In the genomic region with DNA sequence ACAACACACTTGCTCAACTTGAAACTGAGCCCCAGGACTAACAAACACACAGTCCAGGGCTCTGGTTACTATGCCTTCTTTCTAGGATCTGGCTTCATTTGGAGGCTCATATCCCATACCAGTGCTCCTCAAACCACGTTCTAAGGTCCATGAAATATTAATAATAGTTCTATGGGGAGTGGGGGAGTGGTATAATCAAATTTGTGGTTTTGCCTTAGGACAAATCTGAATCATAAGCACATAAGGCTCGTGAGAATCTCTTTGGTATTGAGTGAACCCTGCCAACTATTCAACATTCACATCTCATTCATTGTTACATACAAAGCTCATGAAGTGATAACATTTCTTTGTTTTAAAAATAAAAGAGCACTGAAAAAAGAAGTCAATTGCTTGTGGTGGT, we compare ENCODE assay signal across 20 cellular contexts. TPM values are rescaled to one million over a fixed set of nuclear protein-coding genes. Genes with fewer than 3 reads are reported as not detected.
DNase-seq lines count a peak whose midpoint lies in the region; ATAC-seq and TF ChIP-seq lines count a peak whose summit lies in the region.
"Had no signal": no experiment of that assay in that cellular context is flagged by ENCODE, and none has a peak within 500 bp of the region (broad histone marks: within the 10 kb centered on the region; RNA-seq: fewer than 3 reads in every experiment).

No MANE protein-coding gene starts in this region.

- TF ChIP-seq CTCF in HEK293 (tag by site-specific recombination; IDR thresholded peaks at IDR 0.05): no peak
- TF ChIP-seq CTCF in ascending aorta (IDR thresholded peaks at IDR 0.05): no peak
- TF ChIP-seq CTCF in fibroblast of pulmonary artery (IDR thresholded peaks at IDR 0.05; ENCODE audit: low read length, missing control alignments): no peak
- no peak for TF ChIP-seq CTCF in gastrocnemius medialis (IDR thresholded peaks at IDR 0.05 in 4 of 5, conservative IDR thresholded peaks at IDR 0.05 in 1 of 5)

- no peak overlapping the region for H3K4me3 ChIP-seq in HEK293 (ENCODE audit: low read depth, low read length)
- no peak overlapping the region for H3K4me3 ChIP-seq in ascending aorta
- no peak overlapping the region for H3K4me3 ChIP-seq in fibroblast of pulmonary artery (replicated peaks; ENCODE audit: low read depth, low read length)
- H3K4me3 ChIP-seq in gastrocnemius medialis: no peak overlapping the region
- H3K4me3 ChIP-seq: dorsolateral prefrontal cortex, esophagus squamous epithelium, GM23338, stomach had no signal

- no peak for TF ChIP-seq POLR2A in gastrocnemius medialis (IDR thresholded peaks at IDR 0.05)

- H3K9me3 ChIP-seq in HEK293 (ENCODE audit: control insufficient read depth, insufficient read depth, low read depth, low read length): no peaks in the 10 kb centered on the region
- no peaks in the 10 kb centered on the region for H3K9me3 ChIP-seq in ascending aorta
- H3K9me3 ChIP-seq in gastrocnemius medialis: no peaks in the 10 kb centered on the region
- H3K9me3 ChIP-seq: esophagus squamous epithelium, stomach had no signal

- POLR2A ChIA-PET in HEK293 (lab: Yijun Ruan, JAX): no interaction called here

- H3K36me3 ChIP-seq in HEK293 (ENCODE audit: control insufficient read depth in 2 of 2, insufficient read depth in 1 of 2, low read length in 2 of 2) (no peaks in the 10 kb centered on the region), ascending aorta (no peaks in the 10 kb centered on the region), gastrocnemius medialis (no peaks in the 10 kb centered on the region)
- H3K36me3 ChIP-seq: esophagus squamous epithelium, stomach had no signal

- no peaks in the 10 kb centered on the region for H3K27me3 ChIP-seq in ascending aorta
- no peaks in the 10 kb centered on the region for H3K27me3 ChIP-seq in gastrocnemius medialis
- H3K27me3 ChIP-seq: dorsolateral prefrontal cortex, esophagus squamous epithelium, stomach had no signal

- intact Hi-C loops in ascending aorta (cut with DNase I) (no loop called here), gastrocnemius medialis (cut with DNase I; ENCODE audit: low total_unique reads) (loop anchor here (5.0 kb wide), 1 partner anchor 43 kb away; no protein-coding TSS in a partner anchor)

- DNase-seq in ascending aorta (ENCODE audit: low spot score in 2 of 2): no peak
- peak; percentile 78 for DNase-seq in fibroblast of pulmonary artery (ENCODE audit: low read depth)
- DNase-seq in gastrocnemius medialis: no peak
- no peak for DNase-seq in MV-4-11 (lab: John Stamatoyannopoulos, UW)
- DNase-seq in NCI-H1436 (lab: John Stamatoyannopoulos, UW): no peak
- DNase-seq in NCI-H510A treated with DMSO at 0.1 percent for 48 hours (lab: John Stamatoyannopoulos, UW): no peak
- DNase-seq: activated CD4-positive, CD25-positive, alpha-beta regulatory T cell treated with anti-CD3 and anti-CD28 coated beads, Interleukin-2, amount 50 U/mL, for 72 hours; activated effector memory CD4-positive, alpha-beta T cell treated with Interleukin-2 at 50 U/mL for 16 hours; dorsolateral prefrontal cortex; esophagus squamous epithelium; KG1; NCI-H1417 treated with DMSO at 0.1 percent for 48 hours; NCI-H2171 treated with DMSO at 0.1 percent for 48 hours; SHP77; stomach; T-helper 2 cell had no signal

- in situ Hi-C loops in gastrocnemius medialis (cut with MboI; ENCODE audit: low sequenced_read_pairs in 4 of 4): loop anchor here in 1 of 4 donors (10.0 kb wide), 1 partner anchor 46 kb away; no protein-coding TSS in a partner anchor

- ATAC-seq in gastrocnemius medialis (no peak), HG02981 (IDR thresholded peaks at IDR 0.05; ENCODE audit: unreplicated experiment) (no peak)
- ATAC-seq: GM23338 had no signal

- CTCF ChIA-PET in HEK293 (lab: Yijun Ruan, JAX): no interaction called here

- H3K27ac ChIP-seq in HEK293 (ENCODE audit: extremely low read depth, low read depth, low read length): no peak overlapping the region
- H3K27ac ChIP-seq in ascending aorta: peak overlapping the region; percentile 38 to 61
- H3K27ac ChIP-seq in gastrocnemius medialis: peak overlapping the region; percentile 8 to 87 (median 62)

- H3K4me1 ChIP-seq in HEK293 (ENCODE audit: control insufficient read depth, insufficient read depth, low read length): peaks cover 5% of the 10 kb centered on the region; the same call in 1 of the 2 replicates
- H3K4me1 ChIP-seq in ascending aorta: peaks cover 0 to 31% of the 10 kb centered on the region in 2 donors
- peaks cover 42 to 49% of the 10 kb centered on the region in 2 donors for H3K4me1 ChIP-seq in gastrocnemius medialis

TF ChIP-seq in HEK293, 187 proteins besides CTCF, POLR2A, EP300 and RAD21:
- TF ChIP-seq ZBTB20 (tag by site-specific recombination; IDR thresholded peaks at IDR 0.05) (peak; percentile 75), ZFP69B (tag by site-specific recombination; IDR thresholded peaks at IDR 0.05) (no peak), WT1 (tag by site-specific recombination; IDR thresholded peaks at IDR 0.05) (no peak)
TF ChIP-seq in HEK293: peak in this region for 1.

RNA-seq across cellular contexts. Expression of a gene that starts 55.1 kb away (rescaled TPM):
- 99.9 TPM for total RNA-seq in ascending aorta
- total RNA-seq in gastrocnemius medialis: 10 to 100 TPM; 24.0 to 40.9 (median 30.6) TPM
- total RNA-seq: G401 had no signal
